13 cellular contexts compared by ENCODE assay signal in the genomic region with DNA sequence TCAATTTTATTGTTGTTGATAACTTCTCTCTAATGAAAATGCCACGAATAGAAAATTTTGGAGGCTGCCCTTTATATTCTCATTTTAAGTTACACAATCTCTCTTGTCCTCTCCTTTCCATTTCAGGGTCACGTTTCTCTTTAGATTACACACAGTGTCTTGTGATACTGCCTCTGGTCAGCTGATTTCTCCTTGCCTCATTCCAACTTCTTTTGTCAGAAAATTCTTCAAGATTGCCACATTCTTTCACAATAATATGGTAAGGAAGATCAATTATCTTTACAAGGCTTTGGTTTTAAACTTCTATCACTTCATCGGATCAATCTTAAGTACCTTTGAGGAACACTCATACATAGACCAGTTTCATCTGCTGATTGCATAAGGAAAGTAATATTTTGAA.
"Had no signal": no experiment of that assay in that cellular context is flagged by ENCODE, and none has a peak within 500 bp of the region (broad histone marks: within the 10 kb centered on the region; RNA-seq: fewer than 3 reads in every experiment).

No MANE protein-coding gene starts in this region.

- H3K4me2 ChIP-seq: hepatocyte had no signal

- ATAC-seq: activated T-helper 17 cell treated with anti-CD3 and anti-CD28 coated beads, Interleukin-2, amount 50 U/mL, for 72 hours; left lobe of liver; mucosa of descending colon; naive thymus-derived CD4-positive, alpha-beta T cell; pancreas; stimulated activated effector memory CD8-positive, alpha-beta T cell treated with anti-CD3 and anti-CD28 coated beads, Interleukin-12 subunit alpha, Interleukin-12 subunit beta, amount 100 ng/mL, for 72 hours had no signal

- H2AFZ ChIP-seq: hepatocyte had no signal

- H3K4me1 ChIP-seq: pancreas had no signal

- H3K27me3 ChIP-seq: hepatocyte, pancreas had no signal

- DNase-seq: activated CD4-positive, alpha-beta T cell treated with anti-CD3 and anti-CD28 coated beads for 1 hour; activated CD4-positive, alpha-beta T cell treated with anti-CD3 and anti-CD28 coated beads, Interleukin-2, amount 50 U/mL, for 4 hours; activated naive CD4-positive, alpha-beta T cell treated with anti-CD3 and anti-CD28 coated beads for 36 hours; activated T-cell treated with anti-CD3 and anti-CD28 coated beads for 4 hours; mucosa of descending colon; naive thymus-derived CD4-positive, alpha-beta T cell; pancreas; T-helper 1 cell had no signal

- H3K27ac ChIP-seq: hepatocyte, pancreas, VCaP had no signal

- H3K9me3 ChIP-seq: mucosa of descending colon, pancreas had no signal

- H3K4me3 ChIP-seq: hepatocyte, mucosa of descending colon, pancreas had no signal

- H3K79me2 ChIP-seq: hepatocyte had no signal

- H3K36me3 ChIP-seq: pancreas had no signal
